In the genomic region with DNA sequence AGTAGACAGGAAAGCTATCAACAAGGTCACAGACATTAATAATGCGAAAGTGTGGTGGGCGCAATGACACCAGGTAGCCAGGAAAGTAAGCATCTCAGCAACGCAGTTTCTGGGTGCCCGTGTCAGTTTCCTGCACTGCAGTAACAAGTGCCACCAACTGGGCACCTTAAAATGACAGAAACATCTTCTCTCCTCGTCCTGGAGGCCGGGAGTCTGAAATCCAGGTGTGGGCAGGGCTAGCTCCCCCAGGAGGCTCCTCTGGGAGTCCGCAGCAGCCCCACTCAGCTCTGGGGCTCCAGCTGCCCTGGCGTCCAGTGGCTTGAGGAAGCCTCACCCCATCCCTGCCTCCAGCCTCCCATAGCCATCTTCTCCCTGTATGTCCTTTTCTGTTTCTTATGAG, we compare ENCODE assay signal across 26 cellular contexts.
"Had no signal": no experiment of that assay in that cellular context is flagged by ENCODE, and none has a peak within 500 bp of the region (broad histone marks: within the 10 kb centered on the region; RNA-seq: fewer than 3 reads in every experiment).

No MANE protein-coding gene starts in this region.

- H3K4me1 ChIP-seq: pancreas, prostate gland, right atrium auricular region, right lobe of liver, stomach, thyroid gland, tibial nerve, upper lobe of left lung had no signal

- DNase-seq: nephron progenitor cell; nucleus accumbens; pancreas; retina; sigmoid colon; small intestine; stimulated activated CD4-positive, alpha-beta T cell treated with anti-CD3 and anti-CD28 coated beads, Interleukin-15, amount 100 ng/mL, for 24 hours; stimulated activated CD4-positive, alpha-beta T cell treated with anti-CD3 and anti-CD28 coated beads, Interleukin-2, amount 100 ng/mL, for 24 hours; stimulated activated CD4-positive, alpha-beta T cell treated with anti-CD3 and anti-CD28 coated beads, Interleukin-2, amount 100 ng/mL, for 48 hours; stimulated activated CD4-positive, alpha-beta T cell treated with anti-CD3 and anti-CD28 coated beads, Interleukin-4, amount 100 ng/mL, for 24 hours; stimulated activated naive B cell treated with anti-CD40 and anti-IgM and Interleukin-4, amounts not matched to agents 10 μg/mL and 1 μg/mL and 100 μg/mL, for 72 hours; stimulated activated naive CD4-positive, alpha-beta T cell treated with Interleukin-2 at 50 U/mL for 16 hours; stomach; thyroid gland; trophoblast cell; upper lobe of left lung had no signal

- H3K27me3 ChIP-seq: neutrophil, pancreas, right atrium auricular region, right lobe of liver, thyroid gland, tibial nerve, upper lobe of left lung, vagina had no signal

- H3K9me3 ChIP-seq: neutrophil, pancreas, prostate gland, right atrium auricular region, right lobe of liver, sigmoid colon, stomach, thoracic aorta, thyroid gland, tibial nerve, upper lobe of left lung, vagina had no signal

- ATAC-seq: natural killer cell treated with Interleukin-12 subunit alpha and Interleukin-12 subunit beta and Interleukin-15 and Interleukin-18, amount 100 ng/mL, for 72 hours; pancreas; right lobe of liver; stimulated activated effector memory CD8-positive, alpha-beta T cell treated with anti-CD3 and anti-CD28 coated beads, Interleukin-12 subunit alpha, Interleukin-12 subunit beta, amount 100 ng/mL, for 72 hours; stimulated activated naive B cell treated with anti-CD40 and anti-IgM and Interleukin-4, amounts not matched to agents 10 μg/mL and 1 μg/mL and 100 μg/mL, for 72 hours had no signal

- H3K27ac ChIP-seq: neutrophil, pancreas, prostate gland, right atrium auricular region, right lobe of liver, sigmoid colon, stomach, thoracic aorta, thyroid gland, tibial nerve, upper lobe of left lung, vagina had no signal

- H3K4me3 ChIP-seq: pancreas, prostate gland, right atrium auricular region, right lobe of liver, sigmoid colon, stomach, thoracic aorta, thyroid gland, tibial nerve, upper lobe of left lung, vagina had no signal

- FAIRE-seq: pancreas, small intestine, urothelium cell line had no signal

- H3K36me3 ChIP-seq: neutrophil, pancreas, prostate gland, right atrium auricular region, right lobe of liver, sigmoid colon, stomach, thoracic aorta, thyroid gland, tibial nerve, upper lobe of left lung, vagina had no signal
